Comparison of ENCODE assay signal across 1 cellular context in the genomic region with DNA sequence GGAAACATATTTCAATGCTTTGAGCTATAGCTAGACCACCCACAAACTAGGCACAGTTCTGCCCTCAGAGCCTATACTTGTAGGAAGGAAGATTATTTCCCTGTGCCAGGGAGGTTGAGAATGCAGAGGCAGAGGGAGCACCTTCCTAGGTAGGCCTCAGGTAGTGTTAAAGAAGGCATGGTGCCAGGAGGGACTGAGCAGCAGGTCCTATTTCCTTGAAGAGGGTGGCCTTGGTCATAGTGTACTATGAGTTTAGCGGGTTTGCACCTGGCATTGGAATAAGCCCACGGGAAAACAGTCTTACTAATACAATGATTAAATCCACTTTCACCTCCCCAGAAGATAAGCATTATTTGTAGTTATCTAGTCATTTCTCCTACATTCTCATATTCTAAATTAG.
TF ChIP-seq lines count a peak whose summit lies in the region.

No MANE protein-coding gene starts in this region.

TF ChIP-seq in H1, 55 proteins besides CTCF, POLR2A, EP300 and RAD21:
- no peak for TF ChIP-seq ASH2L (IDR thresholded peaks at IDR 0.05; ENCODE audit: low read length)
- TF ChIP-seq PHF8 (conservative IDR thresholded peaks at IDR 0.05; ENCODE audit: low read depth, low read length) = no peak
- TF ChIP-seq POU5F1 (IDR thresholded peaks at IDR 0.05; ENCODE audit: low read depth, low read length) = no peak
- no peak for TF ChIP-seq SUZ12 (IDR thresholded peaks at IDR 0.05; ENCODE audit: low read length)
- no peak for TF ChIP-seq HDAC2 (IDR thresholded peaks at IDR 0.05; ENCODE audit: borderline replicate concordance in 1 of 2, low read depth in 2 of 2, low read length in 2 of 2)
- TF ChIP-seq TAF1 (IDR thresholded peaks at IDR 0.05; ENCODE audit: low read depth, low read length) = no peak
- TF ChIP-seq NANOG (IDR thresholded peaks at IDR 0.05; ENCODE audit: insufficient read depth, low read depth, low read length, poor library complexity, severe bottlenecking) = no peak
